8 cellular contexts compared by ENCODE assay signal in genomic region chr6:26223213-26223612, GRCh38.
DNase-seq lines count a peak whose midpoint lies in the region; ATAC-seq and TF ChIP-seq lines count a peak whose summit lies in the region.

No MANE protein-coding gene starts in this region.

- peak; percentile 40 for ATAC-seq in GM19395 (IDR thresholded peaks at IDR 0.05; ENCODE audit: unreplicated experiment)
- peak; percentile 58 for ATAC-seq in PC-3
- peak; percentile 40 for ATAC-seq in stimulated activated naive CD8-positive, alpha-beta T cell treated with anti-CD3 and anti-CD28 coated beads, Interleukin-15, amount 100 ng/mL, for 72 hours
- ATAC-seq in GM19455 (IDR thresholded peaks at IDR 0.05; ENCODE audit: unreplicated experiment): no peak

- no peak for TF ChIP-seq CTCF in PC-3 (conservative IDR thresholded peaks at IDR 0.05; ENCODE audit: low read depth, low read length)
- no peak for TF ChIP-seq CTCF in fibroblast of pulmonary artery (IDR thresholded peaks at IDR 0.05; ENCODE audit: low read length, missing control alignments)
- no peak for TF ChIP-seq CTCF in CD14-positive monocyte (IDR thresholded peaks at IDR 0.05)

- peaks cover 29% of the 10 kb centered on the region for H3K4me1 Mint-ChIP-seq in stimulated activated naive CD8-positive, alpha-beta T cell treated with anti-CD3 and anti-CD28 coated beads, Interleukin-15, amount 100 ng/mL, for 72 hours
- peaks cover 17% of the 10 kb centered on the region for H3K4me1 Mint-ChIP-seq in CD14-positive monocyte

- CTCF ChIA-PET in PC-3 (lab: Charles Lee): no interaction called here

- no peaks in the 10 kb centered on the region for H3K27me3 Mint-ChIP-seq in stimulated activated naive CD8-positive, alpha-beta T cell treated with anti-CD3 and anti-CD28 coated beads, Interleukin-15, amount 100 ng/mL, for 72 hours
- peaks cover 0 to 2% (median 0%) of the 10 kb centered on the region in 3 donors for H3K27me3 Mint-ChIP-seq in CD14-positive monocyte (ENCODE audit: low read depth in 3 of 3)

- DNase-seq in ACHN: peak; percentile 59
- peak; percentile 28 for DNase-seq in PC-3
- peak; percentile 23 for DNase-seq in fibroblast of pulmonary artery (ENCODE audit: low read depth)
- no peak for DNase-seq in stimulated activated naive CD8-positive, alpha-beta T cell treated with anti-CD3 and anti-CD28 coated beads, Interleukin-15, amount 100 ng/mL, for 72 hours
- no peak for DNase-seq in HAP-1 (ENCODE audit: low spot score in 2 of 2)
- DNase-seq in CD14-positive monocyte (ENCODE audit: low spot score): no peak

- no peaks in the 10 kb centered on the region for H3K9me3 Mint-ChIP-seq in stimulated activated naive CD8-positive, alpha-beta T cell treated with anti-CD3 and anti-CD28 coated beads, Interleukin-15, amount 100 ng/mL, for 72 hours
- peaks cover 0 to 2% (median 0%) of the 10 kb centered on the region in 7 donors for H3K9me3 Mint-ChIP-seq in CD14-positive monocyte

- no peaks in the 10 kb centered on the region for H3K9me2 ChIP-seq in PC-3 (replicated peaks; ENCODE audit: low read length)

- H3K27ac ChIP-seq in PC-3 (ENCODE audit: low read length): peak overlapping the region; percentile 91

- H3K4me1 ChIP-seq in PC-3 (ENCODE audit: insufficient read depth, low read length) (peaks cover 23% of the 10 kb centered on the region), HAP-1 (peaks cover 2% of the 10 kb centered on the region; the same call in 1 of the 2 replicates)

- H4K20me1 ChIP-seq in PC-3 (ENCODE audit: low read length): no peaks in the 10 kb centered on the region

- H3K4me3 ChIP-seq in PC-3 (ENCODE audit: low read length) (peak overlapping the region; percentile 83), fibroblast of pulmonary artery (replicated peaks; ENCODE audit: low read depth, low read length) (peak overlapping the region; percentile 76), HAP-1 (no peak overlapping the region)

- peaks cover 0 to 3% of the 10 kb centered on the region in 2 donors for H3K36me3 Mint-ChIP-seq in CD14-positive monocyte

- H3K9ac ChIP-seq in PC-3 (ENCODE audit: low read length): peak overlapping the region; percentile 97

- no peak overlapping the region for H3K27ac Mint-ChIP-seq in stimulated activated naive CD8-positive, alpha-beta T cell treated with anti-CD3 and anti-CD28 coated beads, Interleukin-15, amount 100 ng/mL, for 72 hours
- H3K27ac Mint-ChIP-seq in CD14-positive monocyte: peak overlapping the region in 1 of 7 donors; percentile 21

- H3K36me3 ChIP-seq in PC-3 (ENCODE audit: low read depth, low read length): no peaks in the 10 kb centered on the region
- no peaks in the 10 kb centered on the region for H3K36me3 ChIP-seq in HAP-1 (replicated peaks)

- POLR2A ChIA-PET in PC-3 (lab: Charles Lee; ENCODE audit: unreplicated experiment): interaction anchor here (0.6 to 1.9 kb wide), 4 partner anchors 11 to 192 kb away, joined by 3 to 10 read pairs (median 6); a partner anchor contains a TSS

- H3K9me3 ChIP-seq in PC-3 (ENCODE audit: low read length) (no peaks in the 10 kb centered on the region), HAP-1 (no peaks in the 10 kb centered on the region)

- H3K27me3 ChIP-seq in PC-3 (ENCODE audit: low read length): no peaks in the 10 kb centered on the region
- H3K27me3 ChIP-seq in HAP-1 (ENCODE audit: low read depth): no peaks in the 10 kb centered on the region

- in situ Hi-C loops in ACHN (cut with HindIII; ENCODE audit: low pct_ligation_motif_present, low pct_unique_long_range_greater_than_20kb, low sequenced_read_pairs): no loop called here
- in situ Hi-C loops in HAP-1 (cut with MboI; ENCODE audit: low sequenced_read_pairs): no loop called here

- peaks cover 19% of the 10 kb centered on the region for H3K79me2 ChIP-seq in PC-3 (ENCODE audit: low read length)

- BruUV-seq in PC-3 (replicated peaks; lab: Mats Ljungman, UMichigan): no TSS peak

- peaks cover 8% of the 10 kb centered on the region for H3F3A ChIP-seq in PC-3 (ENCODE audit: low read length, unreplicated experiment)

- intact Hi-C loops in PC-3 (cut with micrococcal nuclease): loop anchor here (5.0 kb wide), 1 partner anchor 909 kb away; a partner anchor contains a TSS
- intact Hi-C loops in CD14-positive monocyte (cut with micrococcal nuclease): no loop called here

- H2AFZ ChIP-seq in PC-3 (ENCODE audit: low read length): peak overlapping the region; percentile 77

- H3K4me3 Mint-ChIP-seq in stimulated activated naive CD8-positive, alpha-beta T cell treated with anti-CD3 and anti-CD28 coated beads, Interleukin-15, amount 100 ng/mL, for 72 hours: no peak overlapping the region
- H3K4me3 Mint-ChIP-seq in CD14-positive monocyte: no peak overlapping the region

- peak overlapping the region; percentile 96 for H3K4me2 ChIP-seq in PC-3 (ENCODE audit: low read length)

Comparison
In these comparisons a context has a peak if more than half of its experiments do, and no peak if none do; other contexts are left out.
1. DNase-seq: peak in ACHN (single experiment), PC-3 (single experiment) and fibroblast of pulmonary artery (single experiment); none in stimulated activated naive CD8-positive, alpha-beta T cell treated with anti-CD3 and anti-CD28 coated beads, Interleukin-15, amount 100 ng/mL, for 72 hours (0 of 2), HAP-1 (0 of 2) and CD14-positive monocyte (single experiment).